14 cellular contexts compared by ENCODE assay signal in genomic region chr19:38059897-38060296, GRCh38.
DNase-seq lines count a peak whose midpoint lies in the region; ATAC-seq, FAIRE-seq and TF ChIP-seq lines count a peak whose summit lies in the region.
"Had no signal": no experiment of that assay in that cellular context is flagged by ENCODE, and none has a peak within 500 bp of the region (broad histone marks: within the 10 kb centered on the region; RNA-seq: fewer than 3 reads in every experiment).

No MANE protein-coding gene starts in this region.

- POLR2A ChIA-PET in HEK293 (lab: Yijun Ruan, JAX), result no interaction called here
- POLR2A ChIA-PET in activated CD8-positive, alpha-beta T cell treated with anti-CD3 and anti-CD28 coated beads, Interleukin-2, amount 10 ng/mL, durations not matched to agents 7 days and 5 days (lab: Charles Lee), result interaction anchor here (1.3 to 2.2 kb wide), 2 partner anchors 10 to 12 kb away, joined by 4 to 10 read pairs; no protein-coding TSS in a partner anchor

- TF ChIP-seq CTCF in HEK293 (tag by site-specific recombination; IDR thresholded peaks at IDR 0.05), result no peak

- peak; percentile 47 for DNase-seq in activated CD8-positive, alpha-beta T cell treated with anti-CD3 and anti-CD28 coated beads, Interleukin-2, amount 10 ng/mL, durations not matched to agents 7 days and 5 days
- peak; percentile 56 for DNase-seq in iris pigment epithelial cell (ENCODE audit: low read depth)
- DNase-seq in SJCRH30, result no peak
- DNase-seq in cortex of kidney (lab: John Stamatoyannopoulos, UW), result no peak
- DNase-seq in NCI-H1417 (lab: John Stamatoyannopoulos, UW), result no peak
- DNase-seq in small intestine, result no peak
- DNase-seq: activated gamma-delta T cell, endodermal cell, SK-N-SH had no signal

- peaks cover 22% of the 10 kb centered on the region for H3K4me1 Mint-ChIP-seq in activated CD8-positive, alpha-beta T cell treated with anti-CD3 and anti-CD28 coated beads, Interleukin-2, amount 10 ng/mL, durations not matched to agents 7 days and 5 days (ENCODE audit: low read depth)

- H3K36me3 Mint-ChIP-seq in activated CD8-positive, alpha-beta T cell treated with anti-CD3 and anti-CD28 coated beads, Interleukin-2, amount 10 ng/mL, durations not matched to agents 7 days and 5 days (ENCODE audit: low read depth), result no peaks in the 10 kb centered on the region

- peaks cover 14% of the 10 kb centered on the region for H3K4me1 ChIP-seq in ACC112 (ENCODE audit: control insufficient read depth, insufficient read depth, low read length, unreplicated experiment)
- peaks cover 18% of the 10 kb centered on the region for H3K4me1 ChIP-seq in HEK293 (ENCODE audit: control insufficient read depth, insufficient read depth, low read length)
- H3K4me1 ChIP-seq in SJCRH30, result peaks cover 52% of the 10 kb centered on the region
- H3K4me1 ChIP-seq in small intestine (ENCODE audit: control insufficient read depth in 2 of 2, insufficient read depth in 1 of 2, low read depth in 1 of 2, low read length in 1 of 2), result no peaks in the 10 kb centered on the region

- no peak overlapping the region for H2AFZ ChIP-seq in ACC112 (ENCODE audit: low read length, unreplicated experiment)

- FAIRE-seq in small intestine (lab: Jason Lieb, UNC), result no peak
- FAIRE-seq: keratinocyte, pancreas had no signal

- H3K9me3 ChIP-seq in HEK293 (ENCODE audit: control insufficient read depth, insufficient read depth, low read depth, low read length) (no peaks in the 10 kb centered on the region), SJCRH30 (replicated peaks) (no peaks in the 10 kb centered on the region), small intestine (ENCODE audit: control insufficient read depth, low read depth) (no peaks in the 10 kb centered on the region)
- H3K9me3 ChIP-seq: pancreas, SK-N-SH had no signal

- peak; percentile 39 for ATAC-seq in activated CD8-positive, alpha-beta T cell treated with anti-CD3 and anti-CD28 coated beads, Interleukin-2, amount 10 ng/mL, durations not matched to agents 7 days and 5 days

- H3K27ac Mint-ChIP-seq in activated CD8-positive, alpha-beta T cell treated with anti-CD3 and anti-CD28 coated beads, Interleukin-2, amount 10 ng/mL, durations not matched to agents 7 days and 5 days, result peak overlapping the region; percentile 66
- H3K27ac Mint-ChIP-seq: endodermal cell had no signal

- H3K27ac ChIP-seq in ACC112 (ENCODE audit: low read depth, low read length) (peak overlapping the region; percentile 9; the same call in 1 of the 2 replicates), HEK293 (ENCODE audit: extremely low read depth, low read depth, low read length) (no peak overlapping the region), SJCRH30 (no peak overlapping the region), small intestine (ENCODE audit: low read depth in 1 of 2, low read length in 1 of 2) (peak overlapping the region in 1 of 2 donors; percentile 18)

- no peaks in the 10 kb centered on the region for H3K9me3 Mint-ChIP-seq in activated CD8-positive, alpha-beta T cell treated with anti-CD3 and anti-CD28 coated beads, Interleukin-2, amount 10 ng/mL, durations not matched to agents 7 days and 5 days (ENCODE audit: insufficient read depth)
- H3K9me3 Mint-ChIP-seq: CD4-positive, CD25-positive, alpha-beta regulatory T cell; endodermal cell had no signal

- CTCF ChIA-PET in HEK293 (lab: Yijun Ruan, JAX), result interaction anchor here (0.6 to 0.8 kb wide), 5 partner anchors 17 to 1158 kb away, joined by 3 to 4 read pairs (median 3); no protein-coding TSS in a partner anchor
- CTCF ChIA-PET in activated CD8-positive, alpha-beta T cell treated with anti-CD3 and anti-CD28 coated beads, Interleukin-2, amount 10 ng/mL, durations not matched to agents 7 days and 5 days (lab: Charles Lee), result interaction anchor here (0.9 to 2.5 kb wide), 4 partner anchors 11 to 165 kb away, joined by 3 to 9 read pairs (median 5); no protein-coding TSS in a partner anchor

- H3K4me3 ChIP-seq in ACC112 (ENCODE audit: low read depth, low read length), result no peak overlapping the region
- H3K4me3 ChIP-seq in HEK293 (ENCODE audit: low read depth, low read length), result no peak overlapping the region
- no peak overlapping the region for H3K4me3 ChIP-seq in SJCRH30
- no peak overlapping the region for H3K4me3 ChIP-seq in small intestine (ENCODE audit: low read depth in 1 of 2, low read length in 2 of 2)
- H3K4me3 ChIP-seq: pancreas had no signal

- H3K36me3 ChIP-seq in ACC112 (ENCODE audit: insufficient read depth, low read length) (no peaks in the 10 kb centered on the region), HEK293 (ENCODE audit: control insufficient read depth in 2 of 2, insufficient read depth in 1 of 2, low read length in 2 of 2) (peaks cover 0 to 3% of the 10 kb centered on the region in 2 experiments; a peak in 1 of 3 replicates), SJCRH30 (no peaks in the 10 kb centered on the region), small intestine (ENCODE audit: control insufficient read depth in 2 of 2, insufficient read depth in 2 of 2, low read length in 2 of 2) (no peaks in the 10 kb centered on the region)
- H3K36me3 ChIP-seq: pancreas had no signal

- H3K27me3 ChIP-seq in ACC112 (ENCODE audit: insufficient read depth, low read length) (no peaks in the 10 kb centered on the region), SJCRH30 (no peaks in the 10 kb centered on the region), small intestine (ENCODE audit: control insufficient read depth in 2 of 2, insufficient read depth in 2 of 2, low read length in 2 of 2) (no peaks in the 10 kb centered on the region)
- H3K27me3 ChIP-seq: pancreas had no signal

- H3K4me3 Mint-ChIP-seq in activated CD8-positive, alpha-beta T cell treated with anti-CD3 and anti-CD28 coated beads, Interleukin-2, amount 10 ng/mL, durations not matched to agents 7 days and 5 days, result no peak overlapping the region
- H3K4me3 Mint-ChIP-seq: CD4-positive, CD25-positive, alpha-beta regulatory T cell; endodermal cell had no signal

- WGBS in small intestine, 3 donors, result 65 to 82% (median 72%) methylated on average over 7 of the region's 7 CpGs

- H3K79me2 ChIP-seq in ACC112 (ENCODE audit: control insufficient read depth, insufficient read depth, low read length, unreplicated experiment), result peaks cover 3% of the 10 kb centered on the region

- H3K27me3 Mint-ChIP-seq in activated CD8-positive, alpha-beta T cell treated with anti-CD3 and anti-CD28 coated beads, Interleukin-2, amount 10 ng/mL, durations not matched to agents 7 days and 5 days (ENCODE audit: low read depth), result no peaks in the 10 kb centered on the region
- H3K27me3 Mint-ChIP-seq: CD4-positive, CD25-positive, alpha-beta regulatory T cell had no signal

TF ChIP-seq in HEK293, 187 proteins besides CTCF, POLR2A, EP300 and RAD21:
- TF ChIP-seq ZNF501 (tag by site-specific recombination; IDR thresholded peaks at IDR 0.05) (no peak), BCL6B (tag by site-specific recombination; IDR thresholded peaks at IDR 0.05) (no peak), ZNF544 (tag by site-specific recombination; IDR thresholded peaks at IDR 0.05) (no peak), PRDM10 (tag by site-specific recombination; IDR thresholded peaks at IDR 0.05) (no peak), ZFHX2 (tag by site-specific recombination; conservative IDR thresholded peaks at IDR 0.05) (peak; percentile 25; the same call in 1 of the 2 replicates)

Comparison
In these comparisons a context has a peak if more than half of its experiments do, and no peak if none do; other contexts are left out.
1. DNase-seq: peak in activated CD8-positive, alpha-beta T cell treated with anti-CD3 and anti-CD28 coated beads, Interleukin-2, amount 10 ng/mL, durations not matched to agents 7 days and 5 days (single experiment) and iris pigment epithelial cell (single experiment); none in SJCRH30 (0 of 2), cortex of kidney (single experiment), NCI-H1417 (0 of 3) and small intestine (single experiment).